ENCODE assay signal across 22 cellular contexts in genomic region chr18:57989536-57989935, GRCh38. TPM values are rescaled to one million over a fixed set of nuclear protein-coding genes. Genes with fewer than 3 reads are reported as not detected.
DNase-seq lines count a peak whose midpoint lies in the region; FAIRE-seq and TF ChIP-seq lines count a peak whose summit lies in the region.
"Had no signal": no experiment of that assay in that cellular context is flagged by ENCODE, and none has a peak within 500 bp of the region (broad histone marks: within the 10 kb centered on the region; RNA-seq: fewer than 3 reads in every experiment).

No MANE protein-coding gene starts in this region.

- DNase-seq in HTR-8/SVneo (ENCODE audit: insufficient read length, low spot score) (no peak), cerebellum (ENCODE audit: low spot score) (peak; percentile 53), uterus (no peak), H7 (no peak), endothelial cell (ENCODE audit: low spot score) (no peak)
- DNase-seq: 8988T; ACHN; AML-193; BE2C; Calu3; CD4-positive, alpha-beta memory T cell; COR-L47; DMS 273 treated with DMSO at 0.1 percent for 48 hours; DMS79; H9 had no signal

- no peaks in the 10 kb centered on the region for H3K4me1 Mint-ChIP-seq in endothelial cell (ENCODE audit: unreplicated experiment)
- H3K4me1 Mint-ChIP-seq: CD14-positive monocyte; CD4-positive, alpha-beta memory T cell had no signal

- no peaks in the 10 kb centered on the region for H4K20me1 ChIP-seq in DOHH2 (ENCODE audit: control insufficient read depth, insufficient read depth, low read depth, low read length)
- H4K20me1 ChIP-seq: BLaER1 treated with 17β-estradiol and CSF1 and Interleukin-3, amounts not matched to agents 10 nM and 100 nM had no signal

- FAIRE-seq in HTR-8/SVneo (lab: Jason Lieb, UNC), result peak; percentile 33
- FAIRE-seq: A549, G401.6, GM12892, H1 had no signal

- peaks cover 3% of the 10 kb centered on the region for H3K27me3 Mint-ChIP-seq in endothelial cell (ENCODE audit: unreplicated experiment)

- TF ChIP-seq CTCF in DOHH2 (IDR thresholded peaks at IDR 0.05; ENCODE audit: low read depth, low read length, poor library complexity, severe bottlenecking) (no peak), uterus (IDR thresholded peaks at IDR 0.05) (no peak), endothelial cell (IDR thresholded peaks at IDR 0.05; ENCODE audit: unreplicated experiment) (no peak)

- H3K36me3 ChIP-seq in DOHH2 (ENCODE audit: control insufficient read depth, low read length), result no peaks in the 10 kb centered on the region
- H3K36me3 ChIP-seq in uterus, result no peaks in the 10 kb centered on the region
- no peaks in the 10 kb centered on the region for H3K36me3 ChIP-seq in H7 (replicated peaks; ENCODE audit: control insufficient read depth, insufficient read depth, low read length)
- H3K36me3 ChIP-seq: BE2C; BLaER1 treated with 17β-estradiol and CSF1 and Interleukin-3, amounts not matched to agents 10 nM and 100 nM had no signal

- H3K4me2 ChIP-seq in DOHH2 (ENCODE audit: low read length), result 0 out of 2 replicates have a peak overlapping the region, but pooled peaks have one; percentile 24
- H3K4me2 ChIP-seq: A549; BLaER1 treated with 17β-estradiol and CSF1 and Interleukin-3, amounts not matched to agents 10 nM and 100 nM had no signal

- H3K27ac ChIP-seq in DOHH2 (ENCODE audit: low read depth, low read length) (peak overlapping the region; percentile 88), uterus (no peak overlapping the region)
- H3K27ac ChIP-seq: A549; BLaER1 treated with 17β-estradiol and CSF1 and Interleukin-3, amounts not matched to agents 10 nM and 100 nM had no signal

- H3K4me3 ChIP-seq in DOHH2 (ENCODE audit: low read length) (0 out of 2 replicates have a peak overlapping the region, but pooled peaks have one; percentile 5), uterus (no peak overlapping the region), H7 (ENCODE audit: insufficient read depth, low read depth, low read length) (no peak overlapping the region)
- H3K4me3 ChIP-seq: A549; BLaER1 treated with 17β-estradiol and CSF1 and Interleukin-3, amounts not matched to agents 10 nM and 100 nM had no signal

- H3K79me2 ChIP-seq in DOHH2 (ENCODE audit: control insufficient read depth, low read length), result no peaks in the 10 kb centered on the region

- no peak overlapping the region for H3K27ac Mint-ChIP-seq in endothelial cell (ENCODE audit: unreplicated experiment)
- H3K27ac Mint-ChIP-seq: CD14-positive monocyte; CD4-positive, alpha-beta memory T cell; H9 had no signal

- no peaks in the 10 kb centered on the region for H3K9me2 ChIP-seq in DOHH2 (replicated peaks; ENCODE audit: control insufficient read depth, low read length)

- intact Hi-C loops in uterus (cut with DNase I; ENCODE audit: low total_unique reads), result no loop called here

- H3K4me1 ChIP-seq in DOHH2 (ENCODE audit: control insufficient read depth, low read length), result peaks cover 67% of the 10 kb centered on the region
- no peaks in the 10 kb centered on the region for H3K4me1 ChIP-seq in uterus
- H3K4me1 ChIP-seq: BE2C had no signal

- H3F3A ChIP-seq in DOHH2 (ENCODE audit: control insufficient read depth, insufficient read depth), result no peaks in the 10 kb centered on the region; the same call in 1 of the 2 replicates

- H3K4me3 Mint-ChIP-seq in endothelial cell (ENCODE audit: unreplicated experiment), result no peak overlapping the region
- H3K4me3 Mint-ChIP-seq: CD14-positive monocyte; CD4-positive, alpha-beta memory T cell; H9 had no signal

- H3K27me3 ChIP-seq in DOHH2 (ENCODE audit: control insufficient read depth, low read length), result no peaks in the 10 kb centered on the region
- no peaks in the 10 kb centered on the region for H3K27me3 ChIP-seq in uterus
- no peaks in the 10 kb centered on the region for H3K27me3 ChIP-seq in H7 (ENCODE audit: control insufficient read depth, insufficient read depth, low read length)
- H3K27me3 ChIP-seq: BE2C; BLaER1 treated with 17β-estradiol and CSF1 and Interleukin-3, amounts not matched to agents 10 nM and 100 nM had no signal

- H3K9me3 ChIP-seq in DOHH2 (ENCODE audit: control insufficient read depth, insufficient read depth, low read length), result 0 out of 2 replicates have a peak, but pooled peaks cover 4% of the 10 kb centered on the region
- H3K9me3 ChIP-seq in uterus, result no peaks in the 10 kb centered on the region
- H3K9me3 ChIP-seq: A549; BE2C; BLaER1 treated with 17β-estradiol and CSF1 and Interleukin-3, amounts not matched to agents 10 nM and 100 nM had no signal

- H3K9me3 Mint-ChIP-seq in endothelial cell (ENCODE audit: unreplicated experiment), result no peaks in the 10 kb centered on the region
- H3K9me3 Mint-ChIP-seq: CD4-positive, alpha-beta memory T cell; H9 had no signal

- H3K36me3 Mint-ChIP-seq in endothelial cell (ENCODE audit: low read depth, unreplicated experiment), result no peaks in the 10 kb centered on the region
- H3K36me3 Mint-ChIP-seq: CD14-positive monocyte; CD4-positive, alpha-beta memory T cell had no signal

- no peak for TF ChIP-seq POLR2A in uterus (IDR thresholded peaks at IDR 0.05)

RNA-seq across cellular contexts. Expression of gene NEDD4L, which starts 54.5 kb away (rescaled TPM):
- total RNA-seq in cerebellum (160 TPM), uterus (10 to 100 TPM in 3 of 4 donors, 1 to 10 TPM in 1; 6.2 to 45.9 (median 32.3) TPM), endothelial cell (ENCODE audit: unreplicated experiment) (42.8 TPM)
- 39.8 and 44.1 TPM in 2 replicates for total RNA-seq in H7 (2014; rRNA removed; shearing (Covaris generic))
